Comparison of ENCODE assay signal across 20 cellular contexts in genomic region chr5:165296401-165297130, GRCh38.
"Had no signal": no experiment of that assay in that cellular context is flagged by ENCODE, and none has a peak within 500 bp of the region (broad histone marks: within the 10 kb centered on the region; RNA-seq: fewer than 3 reads in every experiment).

No MANE protein-coding gene starts in this region.

- H3K27ac ChIP-seq: dorsolateral prefrontal cortex, gastrocnemius medialis, heart right ventricle, parathyroid adenoma, psoas muscle, right lobe of liver, tibial artery had no signal

- H3K4me3 ChIP-seq: dorsolateral prefrontal cortex, gastrocnemius medialis, heart right ventricle, mucosa of descending colon, psoas muscle, right lobe of liver, tibial artery had no signal

- H3K36me3 Mint-ChIP-seq: naive thymus-derived CD8-positive, alpha-beta T cell; stimulated activated memory B cell treated with anti-CD40 and anti-IgM and Interleukin-4, amounts not matched to agents 10 μg/mL and 1 μg/mL and 100 μg/mL, for 72 hours had no signal

- DNase-seq: cortex of kidney; dorsolateral prefrontal cortex; effector CD8-positive, alpha-beta T cell; gastrocnemius medialis; heart right ventricle; hypothalamus; kidney glomerular epithelial cell; mucosa of descending colon; naive thymus-derived CD8-positive, alpha-beta T cell; occipital lobe; psoas muscle; retina; right lobe of liver; stimulated activated CD4-positive, alpha-beta T cell treated with anti-CD3 and anti-CD28 coated beads, Interleukin-4, amount 100 ng/mL, for 24 hours; tibial artery had no signal

- H3K27me3 Mint-ChIP-seq: naive thymus-derived CD8-positive, alpha-beta T cell; stimulated activated memory B cell treated with anti-CD40 and anti-IgM and Interleukin-4, amounts not matched to agents 10 μg/mL and 1 μg/mL and 100 μg/mL, for 72 hours; stimulated activated naive CD8-positive, alpha-beta T cell treated with anti-CD3 and anti-CD28 coated beads, Interleukin-15, Interleukin-2, amounts not matched to agents 100 ng/mL and 50 ng/mL, for 24 hours had no signal

- H3K4me1 ChIP-seq: gastrocnemius medialis, heart right ventricle, parathyroid adenoma, psoas muscle, right lobe of liver, tibial artery had no signal

- H2AFZ ChIP-seq: parathyroid adenoma had no signal

- FAIRE-seq: islet of Langerhans had no signal

- H3K27ac Mint-ChIP-seq: naive thymus-derived CD8-positive, alpha-beta T cell; stimulated activated memory B cell treated with anti-CD40 and anti-IgM and Interleukin-4, amounts not matched to agents 10 μg/mL and 1 μg/mL and 100 μg/mL, for 72 hours; stimulated activated naive CD8-positive, alpha-beta T cell treated with anti-CD3 and anti-CD28 coated beads, Interleukin-15, Interleukin-2, amounts not matched to agents 100 ng/mL and 50 ng/mL, for 24 hours had no signal

- H3K4me1 Mint-ChIP-seq: naive thymus-derived CD8-positive, alpha-beta T cell; neural crest cell; stimulated activated memory B cell treated with anti-CD40 and anti-IgM and Interleukin-4, amounts not matched to agents 10 μg/mL and 1 μg/mL and 100 μg/mL, for 72 hours had no signal

- H3K9ac ChIP-seq: parathyroid adenoma had no signal

- H3K27me3 ChIP-seq: dorsolateral prefrontal cortex, gastrocnemius medialis, heart right ventricle, right lobe of liver, tibial artery had no signal

- H3K9me3 ChIP-seq: gastrocnemius medialis, mucosa of descending colon, psoas muscle, right lobe of liver, tibial artery had no signal

- H3K36me3 ChIP-seq: gastrocnemius medialis, heart right ventricle, right lobe of liver, tibial artery had no signal

- H3K4me3 Mint-ChIP-seq: naive thymus-derived CD8-positive, alpha-beta T cell; neural crest cell; stimulated activated memory B cell treated with anti-CD40 and anti-IgM and Interleukin-4, amounts not matched to agents 10 μg/mL and 1 μg/mL and 100 μg/mL, for 72 hours; stimulated activated naive CD8-positive, alpha-beta T cell treated with anti-CD3 and anti-CD28 coated beads, Interleukin-15, Interleukin-2, amounts not matched to agents 100 ng/mL and 50 ng/mL, for 24 hours had no signal

- H3K79me2 ChIP-seq: parathyroid adenoma had no signal
